Comparison of ENCODE assay signal across 1 cellular context in the genomic region with DNA sequence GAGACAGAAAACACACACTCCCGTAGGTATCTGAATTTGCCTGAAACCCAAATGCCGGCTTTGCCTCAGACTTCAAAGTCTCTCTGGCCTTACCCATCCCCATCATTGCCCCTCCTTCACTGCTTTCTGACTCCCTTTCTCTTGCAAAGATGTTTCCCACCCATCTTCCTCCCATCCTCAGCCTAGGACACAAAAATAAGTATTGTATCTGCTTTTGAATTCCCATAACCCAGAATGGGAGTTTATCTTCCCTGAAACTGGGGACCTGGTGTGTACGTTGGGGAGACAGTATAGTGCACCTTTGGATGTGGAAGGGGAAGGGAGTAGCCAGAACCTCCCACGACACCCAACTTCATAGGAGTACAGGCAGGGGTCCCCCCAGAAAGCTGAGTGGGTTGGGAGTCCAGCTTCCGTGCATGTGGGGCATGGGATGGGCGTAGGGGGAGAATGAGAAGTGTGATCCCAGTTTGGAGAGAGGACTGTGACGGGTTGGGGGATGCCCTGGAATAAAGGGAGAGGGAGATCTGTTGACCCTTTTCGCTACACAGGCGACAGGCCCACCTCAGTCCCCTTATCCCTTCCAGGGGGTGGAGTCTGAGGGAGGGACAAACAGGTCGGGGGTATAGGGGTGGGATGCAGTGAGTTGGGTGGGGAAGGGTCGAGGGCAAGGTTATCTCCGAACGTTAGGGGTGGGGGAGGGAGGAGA.
TF ChIP-seq lines count a peak whose summit lies in the region.

No MANE protein-coding gene starts in this region.

TF ChIP-seq in HCT116, 20 proteins besides CTCF, POLR2A, EP300 and RAD21 (continued from another document):
- TF ChIP-seq ZBTB33 (IDR thresholded peaks at IDR 0.05; ENCODE audit: extremely low read depth, insufficient replicate concordance, low read length) (no peak), FOSL1 (IDR thresholded peaks at IDR 0.05; ENCODE audit: low read depth) (no peak)
